Comparison of ENCODE assay signal across 21 cellular contexts in genomic region chr1:234258071-234258470, GRCh38.
"Had no signal": no experiment of that assay in that cellular context is flagged by ENCODE, and none has a peak within 500 bp of the region (broad histone marks: within the 10 kb centered on the region; RNA-seq: fewer than 3 reads in every experiment).

No MANE protein-coding gene starts in this region.

- ATAC-seq: activated CD4-positive, CD25-positive, alpha-beta regulatory T cell treated with anti-CD3 and anti-CD28 coated beads, Interleukin-2, amount 50 U/mL, for 24 hours; activated CD8-positive, alpha-beta T cell treated with anti-CD3 and anti-CD28 coated beads, Interleukin-2, amount 10 ng/mL, durations not matched to agents 7 days and 5 days; SK-N-SH treated with all-trans-retinoic acid at 6 μM for 48 hours had no signal

- DNase-seq: activated CD4-positive, alpha-beta T cell treated with anti-CD3 and anti-CD28 coated beads for 4 hours; activated CD8-positive, alpha-beta T cell treated with anti-CD3 and anti-CD28 coated beads, Interleukin-2, amount 10 ng/mL, durations not matched to agents 7 days and 5 days; activated effector memory CD4-positive, alpha-beta T cell treated with Interleukin-2 at 50 U/mL for 16 hours; activated naive CD4-positive, alpha-beta T cell; activated T-cell treated with anti-CD3 and anti-CD28 coated beads, Interleukin-2, amount 50 U/mL, for 24 hours; amniotic stem cell; cerebellar nuclear complex; NCI-H1105 treated with DMSO at 0.1 percent for 48 hours; NCI-H1436 treated with DMSO at 0.1 percent for 48 hours; NCI-H187; NCI-H2081; NCI-H510A treated with DMSO at 0.1 percent for 48 hours; NCI-H69; PC-9; SHP77; SW 1271 had no signal

- H3K9me3 ChIP-seq: SJSA1 had no signal

- H3K4me1 ChIP-seq: ascending aorta, SJSA1 had no signal

- H3K36me3 ChIP-seq: ascending aorta, SJSA1 had no signal

- H3K4me3 ChIP-seq: ascending aorta, PC-9, SJSA1 had no signal

- H3K27ac ChIP-seq: ascending aorta, KMS-11, PC-9, SJSA1 had no signal

- H3K27me3 ChIP-seq: ascending aorta had no signal
